1 cellular context compared by ENCODE assay signal in genomic region chr19:15180451-15181390, GRCh38.
A peak's percentile ranks its signal among the peaks of the same experiment; 100 is the strongest.
TF ChIP-seq lines count a peak whose summit lies in the region.

No MANE protein-coding gene starts in this region.

TF ChIP-seq in HepG2, 621 proteins besides CTCF, POLR2A, EP300 and RAD21 (continued from another document and continues in another):
- TF ChIP-seq ZNF800 (CRISPR knock-in tag; IDR thresholded peaks at IDR 0.05) (no peak), MZF1 (CRISPR knock-in tag; IDR thresholded peaks at IDR 0.05; ENCODE audit: borderline replicate concordance) (no peak), ZBTB7B (CRISPR knock-in tag; IDR thresholded peaks at IDR 0.05) (no peak), ARID4A (CRISPR knock-in tag; IDR thresholded peaks at IDR 0.05; ENCODE audit: borderline replicate concordance) (peak; percentile 52; the same call in 1 of the 2 replicates), ZNF724P (CRISPR knock-in tag; IDR thresholded peaks at IDR 0.05; ENCODE audit: borderline replicate concordance) (no peak), MYC (CRISPR knock-in tag; IDR thresholded peaks at IDR 0.05; ENCODE audit: borderline replicate concordance) (0 out of 2 replicates have a peak, but pooled peaks have one; percentile 29), RCOR2 (CRISPR knock-in tag; IDR thresholded peaks at IDR 0.05) (no peak), TARDBP (CRISPR knock-in tag; IDR thresholded peaks at IDR 0.05) (0 out of 2 replicates have a peak, but pooled peaks have one; percentile 25), HNF4A (CRISPR knock-in tag; IDR thresholded peaks at IDR 0.05) (no peak), ZNF737 (CRISPR knock-in tag; IDR thresholded peaks at IDR 0.05; ENCODE audit: borderline replicate concordance) (no peak), NR2F2 (IDR thresholded peaks at IDR 0.05; ENCODE audit: borderline replicate concordance, low read depth) (no peak), ZNF552 (CRISPR knock-in tag; IDR thresholded peaks at IDR 0.05; ENCODE audit: borderline replicate concordance) (no peak), ZNF549 (CRISPR knock-in tag; IDR thresholded peaks at IDR 0.05) (no peak), ATF5 (CRISPR knock-in tag; IDR thresholded peaks at IDR 0.05; ENCODE audit: low read depth) (no peak), FOXP1 (IDR thresholded peaks at IDR 0.05) (no peak), FOXP1 (CRISPR knock-in tag; IDR thresholded peaks at IDR 0.05) (no peak), ATF4 (CRISPR knock-in tag; IDR thresholded peaks at IDR 0.05) (no peak), ZNF260 (CRISPR knock-in tag; IDR thresholded peaks at IDR 0.05; ENCODE audit: borderline replicate concordance, low read depth) (no peak), SNAPC5 (CRISPR knock-in tag; IDR thresholded peaks at IDR 0.05; ENCODE audit: borderline replicate concordance) (no peak), IRX3 (CRISPR knock-in tag; IDR thresholded peaks at IDR 0.05; ENCODE audit: borderline replicate concordance, low read depth) (no peak), ZBTB34 (CRISPR knock-in tag; IDR thresholded peaks at IDR 0.05) (no peak), ZBTB20 (CRISPR knock-in tag; IDR thresholded peaks at IDR 0.05; ENCODE audit: borderline replicate concordance, low read depth) (0 out of 2 replicates have a peak, but pooled peaks have one; percentile 19), ZNF605 (CRISPR knock-in tag; IDR thresholded peaks at IDR 0.05) (peak; percentile 58), HIVEP1 (CRISPR knock-in tag; IDR thresholded peaks at IDR 0.05) (no peak), HMG20B (CRISPR knock-in tag; conservative IDR thresholded peaks at IDR 0.05) (no peak), TRAFD1 (CRISPR knock-in tag; IDR thresholded peaks at IDR 0.05; ENCODE audit: borderline replicate concordance) (0 out of 2 replicates have a peak, but pooled peaks have one; percentile 54), ZNF547 (CRISPR knock-in tag; IDR thresholded peaks at IDR 0.05) (no peak), FOXM1 (CRISPR knock-in tag; IDR thresholded peaks at IDR 0.05) (no peak), ZNF576 (CRISPR knock-in tag; IDR thresholded peaks at IDR 0.05) (no peak), ZNF354B (CRISPR knock-in tag; IDR thresholded peaks at IDR 0.05) (0 out of 2 replicates have a peak, but pooled peaks have one; percentile 52), GLI4 (CRISPR knock-in tag; IDR thresholded peaks at IDR 0.05; ENCODE audit: borderline replicate concordance) (no peak), NR1H2 (CRISPR knock-in tag; IDR thresholded peaks at IDR 0.05; ENCODE audit: borderline replicate concordance, low read depth) (no peak), FOSL2 (CRISPR knock-in tag; IDR thresholded peaks at IDR 0.05) (no peak), DPF2 (CRISPR knock-in tag; IDR thresholded peaks at IDR 0.05; ENCODE audit: borderline replicate concordance, low read depth) (no peak), RORA (CRISPR knock-in tag; IDR thresholded peaks at IDR 0.05) (no peak), ZBTB46 (CRISPR knock-in tag; IDR thresholded peaks at IDR 0.05; ENCODE audit: borderline replicate concordance) (no peak), RXRB (CRISPR knock-in tag; IDR thresholded peaks at IDR 0.05; ENCODE audit: borderline replicate concordance) (no peak), ZNF616 (CRISPR knock-in tag; IDR thresholded peaks at IDR 0.05; ENCODE audit: low read depth) (0 out of 2 replicates have a peak, but pooled peaks have one; percentile 29), FLYWCH1 (CRISPR knock-in tag; IDR thresholded peaks at IDR 0.05) (no peak), FOSL1 (CRISPR knock-in tag; IDR thresholded peaks at IDR 0.05; ENCODE audit: borderline replicate concordance) (no peak), ZBTB25 (CRISPR knock-in tag; IDR thresholded peaks at IDR 0.05) (no peak), ZSCAN22 (CRISPR knock-in tag; IDR thresholded peaks at IDR 0.05) (no peak), DBP (CRISPR knock-in tag; IDR thresholded peaks at IDR 0.05; ENCODE audit: not compliant biosample characterization) (no peak), HNRNPLL (IDR thresholded peaks at IDR 0.05; ENCODE audit: low read depth, low read length, poor library complexity, severe bottlenecking) (peak; percentile 92), ZNF574 (CRISPR knock-in tag; IDR thresholded peaks at IDR 0.05) (no peak), RBAK (CRISPR knock-in tag; IDR thresholded peaks at IDR 0.05) (0 out of 2 replicates have a peak, but pooled peaks have one; percentile 19), ARNT2 (CRISPR knock-in tag; IDR thresholded peaks at IDR 0.05; ENCODE audit: low read depth) (0 out of 2 replicates have a peak, but pooled peaks have one; percentile 30), ZNF264 (CRISPR knock-in tag; IDR thresholded peaks at IDR 0.05) (no peak)
